In genomic region chr9:129235931-129236331, GRCh38 we compare ENCODE assay signal across 10 cellular contexts. TPM values are rescaled to one million over a fixed set of nuclear protein-coding genes. Genes with fewer than 3 reads are reported as not detected.
DNase-seq lines count a peak whose midpoint lies in the region; ATAC-seq and TF ChIP-seq lines count a peak whose summit lies in the region.
"Had no signal": no experiment of that assay in that cellular context is flagged by ENCODE, and none has a peak within 500 bp of the region (broad histone marks: within the 10 kb centered on the region; RNA-seq: fewer than 3 reads in every experiment).

No MANE protein-coding gene starts in this region.

- H3K4me1 Mint-ChIP-seq in CD4-positive, CD25-positive, alpha-beta regulatory T cell, result peaks cover 7 to 69% (median 40%) of the 10 kb centered on the region in 4 donors
- H3K4me1 Mint-ChIP-seq in activated T-cell treated with anti-CD3 and anti-CD28 coated beads, Interleukin-2, amount 50 U/mL, for 72 hours (ENCODE audit: low read depth), result peaks cover 49% of the 10 kb centered on the region
- H3K4me1 Mint-ChIP-seq in natural killer cell treated with Interleukin-12 subunit alpha and Interleukin-12 subunit beta and Interleukin-15 and Interleukin-18, amount 100 ng/mL, for 72 hours (ENCODE audit: low read depth in 2 of 2), result peaks cover 19 to 26% of the 10 kb centered on the region in 2 donors

- H3K4me3 Mint-ChIP-seq in CD4-positive, CD25-positive, alpha-beta regulatory T cell, result peak overlapping the region; percentile 92 to 97 (median 94)
- H3K4me3 Mint-ChIP-seq in activated T-cell treated with anti-CD3 and anti-CD28 coated beads, Interleukin-2, amount 50 U/mL, for 72 hours, result peak overlapping the region; percentile 66 to 78
- no peak overlapping the region for H3K4me3 Mint-ChIP-seq in natural killer cell treated with Interleukin-12 subunit alpha and Interleukin-12 subunit beta and Interleukin-15 and Interleukin-18, amount 100 ng/mL, for 72 hours

- POLR2A ChIA-PET in RWPE1 (lab: Yijun Ruan, JAX; ENCODE audit: low non-redundant PET), result no interaction called here

- peaks cover 0 to 9% (median 2%) of the 10 kb centered on the region in 7 donors for H3K9me3 Mint-ChIP-seq in CD4-positive, CD25-positive, alpha-beta regulatory T cell
- peaks cover 3 to 6% of the 10 kb centered on the region in 2 donors for H3K9me3 Mint-ChIP-seq in activated T-cell treated with anti-CD3 and anti-CD28 coated beads, Interleukin-2, amount 50 U/mL, for 72 hours
- H3K9me3 Mint-ChIP-seq in natural killer cell treated with Interleukin-12 subunit alpha and Interleukin-12 subunit beta and Interleukin-15 and Interleukin-18, amount 100 ng/mL, for 72 hours, result peaks cover 12% of the 10 kb centered on the region

- CTCF ChIA-PET in RWPE1 (lab: Yijun Ruan, JAX), result interaction anchor here (0.5 to 1.0 kb wide), 2 partner anchors 96 to 97 kb away, joined by 3 to 4 read pairs; no protein-coding TSS in a partner anchor

- H3K27me3 ChIP-seq in CD4-positive, CD25-positive, alpha-beta regulatory T cell (ENCODE audit: control insufficient read depth, insufficient read depth, low read length), result no peaks in the 10 kb centered on the region

- peaks cover 46% of the 10 kb centered on the region for H3K4me1 ChIP-seq in CD4-positive, CD25-positive, alpha-beta regulatory T cell (ENCODE audit: control insufficient read depth, insufficient read depth, low read length, poor library complexity, severe bottlenecking)

- TF ChIP-seq CTCF in RWPE1 (conservative IDR thresholded peaks at IDR 0.05; ENCODE audit: low read depth), result no peak

- peaks cover 5% of the 10 kb centered on the region for H3K36me3 Mint-ChIP-seq in CD4-positive, CD25-positive, alpha-beta regulatory T cell
- peaks cover 0 to 2% of the 10 kb centered on the region in 2 donors for H3K36me3 Mint-ChIP-seq in activated T-cell treated with anti-CD3 and anti-CD28 coated beads, Interleukin-2, amount 50 U/mL, for 72 hours (ENCODE audit: insufficient read depth in 2 of 2)
- no peaks in the 10 kb centered on the region for H3K36me3 Mint-ChIP-seq in natural killer cell treated with Interleukin-12 subunit alpha and Interleukin-12 subunit beta and Interleukin-15 and Interleukin-18, amount 100 ng/mL, for 72 hours

- ATAC-seq in CD4-positive, CD25-positive, alpha-beta regulatory T cell (ENCODE audit: low read depth in 2 of 2), result peak; percentile 85
- peak; percentile 55 to 66 for ATAC-seq in activated T-cell treated with anti-CD3 and anti-CD28 coated beads, Interleukin-2, amount 50 U/mL, for 72 hours (replicated peaks in 1 of 2)
- peak; percentile 3 to 54 for ATAC-seq in natural killer cell treated with Interleukin-12 subunit alpha and Interleukin-12 subunit beta and Interleukin-15 and Interleukin-18, amount 100 ng/mL, for 72 hours
- no peak for ATAC-seq in left lobe of liver
- ATAC-seq in HG02884 (IDR thresholded peaks at IDR 0.05; ENCODE audit: unreplicated experiment), result no peak

- peak overlapping the region; percentile 75 for H3K4me3 ChIP-seq in CD4-positive, CD25-positive, alpha-beta regulatory T cell (ENCODE audit: low read depth, low read length)

- H3K27ac Mint-ChIP-seq in CD4-positive, CD25-positive, alpha-beta regulatory T cell, result peak overlapping the region; percentile 96 to 98 (median 97)
- H3K27ac Mint-ChIP-seq in activated T-cell treated with anti-CD3 and anti-CD28 coated beads, Interleukin-2, amount 50 U/mL, for 72 hours, result no peak overlapping the region
- peak overlapping the region in 1 of 2 donors; percentile 14 for H3K27ac Mint-ChIP-seq in natural killer cell treated with Interleukin-12 subunit alpha and Interleukin-12 subunit beta and Interleukin-15 and Interleukin-18, amount 100 ng/mL, for 72 hours

- H3K27me3 Mint-ChIP-seq in CD4-positive, CD25-positive, alpha-beta regulatory T cell, result peaks cover 5% of the 10 kb centered on the region
- no peaks in the 10 kb centered on the region for H3K27me3 Mint-ChIP-seq in activated T-cell treated with anti-CD3 and anti-CD28 coated beads, Interleukin-2, amount 50 U/mL, for 72 hours (ENCODE audit: low read depth)
- no peaks in the 10 kb centered on the region for H3K27me3 Mint-ChIP-seq in natural killer cell treated with Interleukin-12 subunit alpha and Interleukin-12 subunit beta and Interleukin-15 and Interleukin-18, amount 100 ng/mL, for 72 hours

- no peaks in the 10 kb centered on the region for H3K36me3 ChIP-seq in CD4-positive, CD25-positive, alpha-beta regulatory T cell (ENCODE audit: control insufficient read depth, insufficient read depth, low read length)

- DNase-seq in CD4-positive, CD25-positive, alpha-beta regulatory T cell, result peak; percentile 58 to 95 (median 80)
- DNase-seq in RWPE1 (ENCODE audit: low spot score) (no peak), NCI-H187 treated with DMSO at 0.1 percent for 48 hours (lab: John Stamatoyannopoulos, UW) (no peak), erythroblast (lab: John Stamatoyannopoulos, UW) (no peak), left lobe of liver (ENCODE audit: low spot score) (no peak)
- DNase-seq in activated T-cell treated with anti-CD3 and anti-CD28 coated beads, Interleukin-2, amount 50 U/mL, for 72 hours, result peak; percentile 56 to 60
- DNase-seq in natural killer cell treated with Interleukin-12 subunit alpha and Interleukin-12 subunit beta and Interleukin-15 and Interleukin-18, amount 100 ng/mL, for 72 hours (ENCODE audit: low spot score), result peak; percentile 39
- DNase-seq: NCI-H2029 treated with DMSO at 0.1 percent for 48 hours, retina had no signal

- H3K27ac ChIP-seq in CD4-positive, CD25-positive, alpha-beta regulatory T cell (ENCODE audit: insufficient read depth, low read length, poor library complexity, severe bottlenecking), result peak overlapping the region; percentile 75
- H3K27ac ChIP-seq in RWPE1, result peak overlapping the region; percentile 1; the same call in 1 of the 2 replicates

- no peak for TF ChIP-seq POLR2A in erythroblast (IDR thresholded peaks at IDR 0.05; ENCODE audit: low read length)

- no peaks in the 10 kb centered on the region for H3K9me3 ChIP-seq in CD4-positive, CD25-positive, alpha-beta regulatory T cell (ENCODE audit: control insufficient read depth in 2 of 2, low read length in 2 of 2)

RNA-seq across cellular contexts. Expression of gene IER5L, which starts 57.9 kb away (rescaled TPM):
- 2.7 TPM for total RNA-seq in CD4-positive, CD25-positive, alpha-beta regulatory T cell
- not detected for polyA plus RNA-seq in CD4-positive, CD25-positive, alpha-beta regulatory T cell
- 1 to 10 TPM; 4.2 to 4.6 TPM for total RNA-seq in activated T-cell treated with anti-CD3 and anti-CD28 coated beads, Interleukin-2, amount 50 U/mL, for 72 hours
- total RNA-seq in natural killer cell treated with Interleukin-12 subunit alpha and Interleukin-12 subunit beta and Interleukin-15 and Interleukin-18, amount 100 ng/mL, for 72 hours, result 1 to 10 TPM in 1 of 2 donors, under 1 TPM in 1; 0.64 to 1.8 TPM
- total RNA-seq in left lobe of liver, result 4.5 TPM

Comparison
In these comparisons a context has a peak if more than half of its experiments do, and no peak if none do; other contexts are left out.
1. ATAC-seq: peak in CD4-positive, CD25-positive, alpha-beta regulatory T cell (2 of 2), activated T-cell treated with anti-CD3 and anti-CD28 coated beads, Interleukin-2, amount 50 U/mL, for 72 hours (2 of 2) and natural killer cell treated with Interleukin-12 subunit alpha and Interleukin-12 subunit beta and Interleukin-15 and Interleukin-18, amount 100 ng/mL, for 72 hours (2 of 2); none in left lobe of liver (single experiment) and HG02884 (single experiment).
2. DNase-seq: peak in CD4-positive, CD25-positive, alpha-beta regulatory T cell (3 of 3), activated T-cell treated with anti-CD3 and anti-CD28 coated beads, Interleukin-2, amount 50 U/mL, for 72 hours (2 of 2) and natural killer cell treated with Interleukin-12 subunit alpha and Interleukin-12 subunit beta and Interleukin-15 and Interleukin-18, amount 100 ng/mL, for 72 hours (single experiment); none in RWPE1 (single experiment), NCI-H187 treated with DMSO at 0.1 percent for 48 hours (single experiment), erythroblast (0 of 2) and left lobe of liver (single experiment).